ENCODE assay signal across 22 cellular contexts in the genomic region with DNA sequence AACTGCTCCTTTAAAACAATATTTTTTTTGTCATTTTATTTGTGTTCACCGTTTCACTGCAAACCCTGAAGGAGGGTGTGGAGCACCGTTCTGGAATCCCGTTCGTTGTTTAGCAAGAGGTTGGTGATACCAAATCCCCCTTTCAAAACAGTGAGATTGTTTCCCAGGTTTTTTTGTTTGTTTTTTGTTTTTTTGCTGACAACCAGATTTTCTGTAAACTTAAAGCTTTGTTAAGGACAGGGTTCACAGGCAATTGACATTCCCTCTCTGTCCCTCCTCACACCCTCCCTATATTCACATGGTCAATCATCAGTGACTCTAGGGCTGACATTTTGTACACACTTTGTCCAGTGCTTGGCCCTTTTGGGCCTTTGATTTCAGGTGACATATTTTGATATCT.
"Had no signal": no experiment of that assay in that cellular context is flagged by ENCODE, and none has a peak within 500 bp of the region (broad histone marks: within the 10 kb centered on the region; RNA-seq: fewer than 3 reads in every experiment).

No MANE protein-coding gene starts in this region.

- H3K9me3 Mint-ChIP-seq: natural killer cell treated with Interleukin-12 subunit alpha and Interleukin-12 subunit beta and Interleukin-15 and Interleukin-18, amount 100 ng/mL, for 72 hours; stimulated activated effector memory CD8-positive, alpha-beta T cell treated with anti-CD3 and anti-CD28 coated beads, Interleukin-12 subunit alpha, Interleukin-12 subunit beta, amount 100 ng/mL, for 72 hours had no signal

- H3K27me3 Mint-ChIP-seq: natural killer cell treated with Interleukin-12 subunit alpha and Interleukin-12 subunit beta and Interleukin-15 and Interleukin-18, amount 100 ng/mL, for 72 hours had no signal

- H3K4me3 Mint-ChIP-seq: natural killer cell treated with Interleukin-12 subunit alpha and Interleukin-12 subunit beta and Interleukin-15 and Interleukin-18, amount 100 ng/mL, for 72 hours; stimulated activated effector memory CD8-positive, alpha-beta T cell treated with anti-CD3 and anti-CD28 coated beads, Interleukin-12 subunit alpha, Interleukin-12 subunit beta, amount 100 ng/mL, for 72 hours had no signal

- ATAC-seq: foreskin keratinocyte; left ventricle myocardium superior; natural killer cell treated with Interleukin-12 subunit alpha and Interleukin-12 subunit beta and Interleukin-15 and Interleukin-18, amount 100 ng/mL, for 72 hours; psoas muscle; sciatic nerve; stimulated activated effector memory CD8-positive, alpha-beta T cell treated with anti-CD3 and anti-CD28 coated beads, Interleukin-12 subunit alpha, Interleukin-12 subunit beta, amount 100 ng/mL, for 72 hours; stimulated activated naive CD8-positive, alpha-beta T cell treated with anti-CD3 and anti-CD28 coated beads, Interleukin-15, Interleukin-2, amounts not matched to agents 100 U/mL and 50 U/mL, for 24 hours had no signal

- H3K9me3 ChIP-seq: neutrophil, psoas muscle, suprapubic skin, tibial nerve had no signal

- H3K4me3 ChIP-seq: lung, psoas muscle, suprapubic skin, tibial nerve had no signal

- H3K27me3 ChIP-seq: foreskin keratinocyte, neutrophil, suprapubic skin, tibial nerve had no signal

- H3K27ac Mint-ChIP-seq: natural killer cell treated with Interleukin-12 subunit alpha and Interleukin-12 subunit beta and Interleukin-15 and Interleukin-18, amount 100 ng/mL, for 72 hours; stimulated activated effector memory CD8-positive, alpha-beta T cell treated with anti-CD3 and anti-CD28 coated beads, Interleukin-12 subunit alpha, Interleukin-12 subunit beta, amount 100 ng/mL, for 72 hours had no signal

- DNase-seq: cerebellar nuclear complex; dermis blood vessel endothelial cell; erythroblast; foreskin keratinocyte; head of caudate nucleus; hippocampal formation; left colon; left ventricle myocardium superior; mesenchymal stem cell; midbrain; psoas muscle; retina; stimulated activated CD4-positive, alpha-beta T cell treated with anti-CD3 and anti-CD28 coated beads, Interleukin-4, amount 100 ng/mL, for 1 hour; stimulated activated CD8-positive, alpha-beta memory T cell treated with anti-CD3 and anti-CD28 coated beads, Interleukin-4, amount 100 ng/mL, for 48 hours; stimulated activated naive CD8-positive, alpha-beta T cell treated with anti-CD3 and anti-CD28 coated beads, Interleukin-15, Interleukin-2, amounts not matched to agents 100 U/mL and 50 U/mL, for 24 hours had no signal

- H3K27ac ChIP-seq: foreskin keratinocyte, neutrophil, suprapubic skin had no signal
